In genomic region chr1:214429951-214430742, GRCh38 we compare ENCODE assay signal across 18 cellular contexts.
DNase-seq lines count a peak whose midpoint lies in the region; ATAC-seq, FAIRE-seq and TF ChIP-seq lines count a peak whose summit lies in the region.
"Had no signal": no experiment of that assay in that cellular context is flagged by ENCODE, and none has a peak within 500 bp of the region (broad histone marks: within the 10 kb centered on the region; RNA-seq: fewer than 3 reads in every experiment).

No MANE protein-coding gene starts in this region.

- CTCF ChIA-PET in GM10248 (lab: Yijun Ruan, JAX): no interaction called here

- no peak for FAIRE-seq in GM12891 (lab: Jason Lieb, UNC)
- FAIRE-seq: islet of Langerhans had no signal

- POLR2A ChIA-PET in GM10248 (lab: Yijun Ruan, JAX): no interaction called here

- TF ChIP-seq POLR2A in GM12891 (IDR thresholded peaks at IDR 0.05; ENCODE audit: low read depth, low read length): no peak

- peak; percentile 42 for ATAC-seq in omental fat pad (ENCODE audit: low FRiP score)
- ATAC-seq: activated CD4-positive, CD25-positive, alpha-beta regulatory T cell treated with anti-CD3 and anti-CD28 coated beads, Interleukin-2, amount 50 U/mL, for 24 hours; body of pancreas; upper lobe of right lung had no signal

- TF ChIP-seq CTCF in choroid plexus epithelial cell (conservative IDR thresholded peaks at IDR 0.05; ENCODE audit: low read depth, low read length) (no peak), omental fat pad (IDR thresholded peaks at IDR 0.05) (no peak), GM10248 (IDR thresholded peaks at IDR 0.05; ENCODE audit: control extremely low read depth, extremely low read depth, low read depth, missing control alignments) (no peak)

- DNase-seq in EL (peak; percentile 73), M059J (ENCODE audit: low read depth) (peak; percentile 57), choroid plexus epithelial cell (ENCODE audit: low read depth) (peak; percentile 46), omental fat pad (ENCODE audit: low spot score) (no peak), NCI-H2196 treated with DMSO at 0.1 percent for 48 hours (lab: John Stamatoyannopoulos, UW; ENCODE audit: unreplicated experiment) (no peak), GM12891 (ENCODE audit: insufficient read length, low spot score) (no peak), GM10248 (ENCODE audit: extremely low spot score) (no peak)
- DNase-seq: body of pancreas; C1 segment of cervical spinal cord; colonic mucosa; H9; NCI-H1092 treated with DMSO at 0.1 percent for 48 hours; NCI-H2081; stimulated activated CD4-positive, alpha-beta T cell treated with anti-CD3 and anti-CD28 coated beads, Interleukin-12 subunit alpha, Interleukin-12 subunit beta, amount 100 ng/mL, for 4 hours; upper lobe of right lung had no signal

- no peak overlapping the region for H3K4me3 ChIP-seq in choroid plexus epithelial cell (ENCODE audit: low read depth, low read length)
- H3K4me3 ChIP-seq: body of pancreas, colonic mucosa, hepatocyte, upper lobe of right lung had no signal

TF ChIP-seq in GM12891, 5 proteins besides CTCF, POLR2A, EP300 and RAD21:
- TF ChIP-seq TAF1 (IDR thresholded peaks at IDR 0.05; ENCODE audit: low read depth, low read length): no peak
- no peak for TF ChIP-seq SPI1 (IDR thresholded peaks at IDR 0.05; ENCODE audit: low read depth, low read length)
- no peak for TF ChIP-seq POLR2AphosphoS5 (IDR thresholded peaks at IDR 0.05; ENCODE audit: low read depth, low read length)
- TF ChIP-seq POU2F2 (IDR thresholded peaks at IDR 0.05; ENCODE audit: low read depth, low read length): no peak
- no peak for TF ChIP-seq PAX5 (IDR thresholded peaks at IDR 0.05; ENCODE audit: insufficient read depth, low read length, severe bottlenecking)
TF ChIP-seq in GM12891: peak in this region for 0.

Comparison
In these comparisons a context has a peak if more than half of its experiments do, and no peak if none do; other contexts are left out.
1. DNase-seq: peak in EL (single experiment), M059J (single experiment) and choroid plexus epithelial cell (single experiment); none in omental fat pad (single experiment), NCI-H2196 treated with DMSO at 0.1 percent for 48 hours (single experiment), GM12891 (single experiment) and GM10248 (single experiment).